In the genomic region with DNA sequence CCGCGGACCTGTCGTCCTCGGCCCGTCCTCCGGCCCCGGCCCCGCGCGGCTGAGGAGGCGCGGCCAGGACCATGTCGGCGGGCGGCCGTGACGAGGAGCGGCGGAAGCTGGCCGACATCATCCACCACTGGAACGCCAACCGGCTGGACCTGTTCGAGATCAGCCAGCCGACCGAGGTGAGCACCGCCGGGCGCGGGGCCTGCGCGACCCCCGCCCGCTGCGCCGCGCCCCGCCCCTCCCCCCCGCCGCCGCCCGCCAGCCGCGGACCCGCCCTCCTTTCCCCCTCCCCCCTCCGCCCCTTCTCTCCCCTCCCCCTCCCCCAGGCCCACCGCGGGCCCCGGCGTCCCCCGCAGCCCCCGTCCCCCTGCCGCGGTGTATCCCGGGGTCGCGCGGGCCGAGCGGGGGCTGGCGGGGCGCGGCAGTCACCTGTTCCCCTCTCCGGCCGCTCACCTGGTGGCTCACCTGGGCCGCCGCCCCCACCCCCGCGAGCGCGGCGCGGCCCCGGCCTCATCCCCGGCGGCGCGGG, we compare ENCODE assay signal across 8 cellular contexts. TPM values are rescaled to one million over a fixed set of nuclear protein-coding genes. Genes with fewer than 3 reads are reported as not detected.
DNase-seq lines count a peak whose midpoint lies in the region; ATAC-seq and TF ChIP-seq lines count a peak whose summit lies in the region.

No MANE protein-coding gene starts in this region.

- H3K4me3 ChIP-seq in BLaER1 treated with 17β-estradiol and CSF1 and Interleukin-3, amounts not matched to agents 10 nM and 100 nM: peak overlapping the region; percentile 80 to 96 (median 90)
- H3K4me3 ChIP-seq in SK-N-MC (peak overlapping the region; percentile 74), esophagus muscularis mucosa (peak overlapping the region; percentile 66 to 91 (median 73)), psoas muscle (peak overlapping the region; percentile 70)

- TF ChIP-seq EP300 in esophagus muscularis mucosa (IDR thresholded peaks at IDR 0.05): no peak

- no peak for TF ChIP-seq CTCF in esophagus muscularis mucosa (IDR thresholded peaks at IDR 0.05)
- TF ChIP-seq CTCF in psoas muscle (IDR thresholded peaks at IDR 0.05): no peak

- intact Hi-C loops in esophagus muscularis mucosa (cut with DNase I) (loop anchor here (5.0 kb wide), 1 partner anchor 35 kb away; no protein-coding TSS in a partner anchor), psoas muscle (cut with DNase I) (no loop called here)

- no peak for TF ChIP-seq POLR2A in esophagus muscularis mucosa (IDR thresholded peaks at IDR 0.05; ENCODE audit: low read depth)

- H3K36me3 ChIP-seq in BLaER1 treated with 17β-estradiol and CSF1 and Interleukin-3, amounts not matched to agents 10 nM and 100 nM: no peaks in the 10 kb centered on the region
- H3K36me3 ChIP-seq in SK-N-MC (ENCODE audit: insufficient read depth, low read length) (no peaks in the 10 kb centered on the region), esophagus muscularis mucosa (no peaks in the 10 kb centered on the region), psoas muscle (ENCODE audit: insufficient read depth in 1 of 2, low read depth in 1 of 2) (no peaks in the 10 kb centered on the region)

- H3K4me1 ChIP-seq in BLaER1 treated with 17β-estradiol and CSF1 and Interleukin-3, amounts not matched to agents 10 nM and 100 nM: peaks cover 21 to 39% (median 24%) of the 10 kb centered on the region in 10 experiments
- H3K4me1 ChIP-seq in esophagus muscularis mucosa (peaks cover 17 to 45% (median 34%) of the 10 kb centered on the region in 4 donors), psoas muscle (peaks cover 6% of the 10 kb centered on the region)

- H3K9me3 ChIP-seq in BLaER1 treated with 17β-estradiol and CSF1 and Interleukin-3, amounts not matched to agents 10 nM and 100 nM (replicated peaks in 1 of 11): no peaks in the 10 kb centered on the region; a peak in 1 of 22 replicates
- H3K9me3 ChIP-seq in SK-N-MC (ENCODE audit: low read depth, low read length) (no peaks in the 10 kb centered on the region), esophagus muscularis mucosa (no peaks in the 10 kb centered on the region), psoas muscle (no peaks in the 10 kb centered on the region)

- H3K9ac ChIP-seq in BLaER1 treated with 17β-estradiol and CSF1 and Interleukin-3, amounts not matched to agents 10 nM and 100 nM: peak overlapping the region; percentile 77 to 91 (median 86)
- no peak overlapping the region for H3K9ac ChIP-seq in SK-N-MC (ENCODE audit: insufficient read length)

- peaks cover 31 to 54% (median 48%) of the 10 kb centered on the region in 11 experiments for H3K27me3 ChIP-seq in BLaER1 treated with 17β-estradiol and CSF1 and Interleukin-3, amounts not matched to agents 10 nM and 100 nM
- H3K27me3 ChIP-seq in esophagus muscularis mucosa (no peaks in the 10 kb centered on the region), psoas muscle (ENCODE audit: insufficient read depth in 3 of 3, low read length in 2 of 3) (peaks cover 0 to 8% (median 0%) of the 10 kb centered on the region in 3 donors)

- DNase-seq in SK-N-MC (ENCODE audit: low read depth, low spot score): no peak
- no peak for DNase-seq in esophagus muscularis mucosa (ENCODE audit: extremely low spot score)
- DNase-seq in psoas muscle: no peak
- no peak for DNase-seq in cerebellar nuclear complex (lab: John Stamatoyannopoulos, UW)
- no peak for DNase-seq in AML-193 (lab: John Stamatoyannopoulos, UW)

- H3K4me2 ChIP-seq in BLaER1 treated with 17β-estradiol and CSF1 and Interleukin-3, amounts not matched to agents 10 nM and 100 nM: peak overlapping the region; percentile 74 to 98 (median 90)

- 0% methylated on average over 2 of the region's 77 CpGs for WGBS in esophagus muscularis mucosa
- 0 to 1% (median 0%) methylated on average over 3 to 75 of the region's 77 CpGs for WGBS in psoas muscle, 3 donors

- peak overlapping the region; percentile 56 to 84 (median 77); a peak in 21 of 22 replicates for H3K27ac ChIP-seq in BLaER1 treated with 17β-estradiol and CSF1 and Interleukin-3, amounts not matched to agents 10 nM and 100 nM
- H3K27ac ChIP-seq in SK-N-MC (no peak overlapping the region), esophagus muscularis mucosa (replicated peaks in 1 of 4) (peak overlapping the region; percentile 77 to 85 (median 80)), psoas muscle (peak overlapping the region; percentile 63)

- H4K20me1 ChIP-seq in BLaER1 treated with 17β-estradiol and CSF1 and Interleukin-3, amounts not matched to agents 10 nM and 100 nM: peaks cover 35 to 49% (median 47%) of the 10 kb centered on the region in 11 experiments; a peak in 21 of 22 replicates

- ATAC-seq in GM18907 (IDR thresholded peaks at IDR 0.05; ENCODE audit: unreplicated experiment) (peak; percentile 48), HG03025 (IDR thresholded peaks at IDR 0.05; ENCODE audit: low FRiP score, unreplicated experiment) (peak; percentile 57), psoas muscle (peak in 2 of 4 donors; percentile 2 to 17)

RNA-seq across cellular contexts. Expression of a gene that starts 0.4 kb away (rescaled TPM):
- 10 to 100 TPM; 66.9 to 88.0 (median 75.3) TPM for total RNA-seq in esophagus muscularis mucosa
- total RNA-seq in psoas muscle: 10 to 100 TPM; 32.9 to 35.6 (median 33.3) TPM
- polyA plus RNA-seq in psoas muscle: 10 to 100 TPM; 12.2 to 16.8 (median 14.6) TPM
